Comparison of ENCODE assay signal across 8 cellular contexts in genomic region chr19:35931161-35931873, GRCh38. TPM values are rescaled to one million over a fixed set of nuclear protein-coding genes. Genes with fewer than 3 reads are reported as not detected.
DNase-seq lines count a peak whose midpoint lies in the region; ATAC-seq and TF ChIP-seq lines count a peak whose summit lies in the region.

No MANE protein-coding gene starts in this region.

- H3K4me3 Mint-ChIP-seq in T-helper 1 cell treated with Interleukin-12 subunit alpha and Interleukin-12 subunit beta and Interleukin-4 antibody, amounts not matched to agents 30 μg/mL and 1 μg/mL, for 36 hours: peak overlapping the region; percentile 74

- DNase-seq in GM13977 (ENCODE audit: low spot score) (peak; percentile 99), NCI-H146 treated with DMSO at 0.1 percent for 48 hours (lab: John Stamatoyannopoulos, UW; ENCODE audit: unreplicated experiment) (peak; percentile 99), anterior cingulate cortex (lab: John Stamatoyannopoulos, UW) (peak; percentile 90 to 100 (median 99)), right atrium auricular region (ENCODE audit: low spot score) (peak; percentile 99), pulmonary artery endothelial cell (ENCODE audit: low read depth, low spot score) (peak; percentile 98), vagina (ENCODE audit: extremely low spot score in 2 of 2) (peak; percentile 99 to 100)

- intact Hi-C loops in vagina (cut with DNase I): loop anchor here (2.0 to 10.0 kb wide), 3 partner anchors 51 to 217 kb away; partner anchors contain the start of genes ARHGAP33 and KMT2B

- peak overlapping the region; percentile 45 to 69 for H3K27ac ChIP-seq in right atrium auricular region
- H3K27ac ChIP-seq in vagina: peak overlapping the region; percentile 72

- peak; percentile 98 for TF ChIP-seq CTCF in GM13977 (IDR thresholded peaks at IDR 0.05; ENCODE audit: extremely low read depth, insufficient read depth, missing control alignments)
- peak; percentile 63 to 93 for TF ChIP-seq CTCF in right atrium auricular region (IDR thresholded peaks at IDR 0.05)
- peak; percentile 95 to 99 (median 99) for TF ChIP-seq CTCF in vagina (IDR thresholded peaks at IDR 0.05)

- peaks cover under 1% of the 10 kb centered on the region for H3K9me3 Mint-ChIP-seq in T-helper 1 cell treated with Interleukin-12 subunit alpha and Interleukin-12 subunit beta and Interleukin-4 antibody, amounts not matched to agents 30 μg/mL and 1 μg/mL, for 36 hours

- H3K36me3 ChIP-seq in right atrium auricular region (no peaks in the 10 kb centered on the region), vagina (no peaks in the 10 kb centered on the region)

- H3K4me1 ChIP-seq in right atrium auricular region: peaks cover 0 to 18% of the 10 kb centered on the region in 2 donors
- peaks cover 17% of the 10 kb centered on the region for H3K4me1 ChIP-seq in vagina

- H3K27me3 ChIP-seq in right atrium auricular region: no peaks in the 10 kb centered on the region
- H3K27me3 ChIP-seq in vagina: no peaks in the 10 kb centered on the region

- H3K9me3 ChIP-seq in right atrium auricular region (no peaks in the 10 kb centered on the region), vagina (no peaks in the 10 kb centered on the region)

- peaks cover 26% of the 10 kb centered on the region for H3K4me1 Mint-ChIP-seq in T-helper 1 cell treated with Interleukin-12 subunit alpha and Interleukin-12 subunit beta and Interleukin-4 antibody, amounts not matched to agents 30 μg/mL and 1 μg/mL, for 36 hours (ENCODE audit: low read depth)

- H3K27ac Mint-ChIP-seq in T-helper 1 cell treated with Interleukin-12 subunit alpha and Interleukin-12 subunit beta and Interleukin-4 antibody, amounts not matched to agents 30 μg/mL and 1 μg/mL, for 36 hours: peak overlapping the region; percentile 84

- ATAC-seq in HG02884 (IDR thresholded peaks at IDR 0.05; ENCODE audit: unreplicated experiment): peak; percentile 93

- H3K4me3 ChIP-seq in right atrium auricular region (peak overlapping the region in 1 of 2 donors; percentile 35), vagina (peak overlapping the region; percentile 20 to 23)

- no peaks in the 10 kb centered on the region for H3K27me3 Mint-ChIP-seq in T-helper 1 cell treated with Interleukin-12 subunit alpha and Interleukin-12 subunit beta and Interleukin-4 antibody, amounts not matched to agents 30 μg/mL and 1 μg/mL, for 36 hours (ENCODE audit: low read depth)

- in situ Hi-C loops in GM13977 (cut with MboI; ENCODE audit: low pct_unique_long_range_greater_than_20kb, low sequenced_read_pairs, unreplicated experiment): loop anchor here (5.0 kb wide), 1 partner anchor 44 kb away; no protein-coding TSS in a partner anchor

- TF ChIP-seq POLR2A in vagina (IDR thresholded peaks at IDR 0.05): peak in 1 of 2 donors; percentile 65

- no peaks in the 10 kb centered on the region for H3K36me3 Mint-ChIP-seq in T-helper 1 cell treated with Interleukin-12 subunit alpha and Interleukin-12 subunit beta and Interleukin-4 antibody, amounts not matched to agents 30 μg/mL and 1 μg/mL, for 36 hours (ENCODE audit: low read depth)

RNA-seq across cellular contexts. Expression of gene LRFN3, which starts 4.9 kb away (rescaled TPM):
- total RNA-seq in right atrium auricular region (10 to 100 TPM; 10.5 to 13.1 TPM), pulmonary artery endothelial cell (2.6 and 3.0 TPM in 2 replicates), vagina (9.1 TPM)

RNA-seq across cellular contexts. Expression of gene TYROBP, which starts 23.2 kb away (rescaled TPM):
- total RNA-seq in right atrium auricular region (10 to 100 TPM; 26.1 to 85.4 TPM), pulmonary artery endothelial cell (not detected in 2 replicates), vagina (68.5 TPM)

RNA-seq across cellular contexts. Expression of gene HCST, which starts 29.0 kb away (rescaled TPM):
- total RNA-seq in right atrium auricular region (1 to 10 TPM in 1 of 2 donors, not detected in 1; 3.3 TPM), pulmonary artery endothelial cell (not detected in 2 replicates), vagina (9.1 TPM)

RNA-seq across cellular contexts. Expression of gene NFKBID, which starts 31.0 kb away (rescaled TPM):
- total RNA-seq in right atrium auricular region: 1 to 10 TPM; 1.3 to 2.1 TPM
- 2.0 and 3.4 TPM in 2 replicates for total RNA-seq in pulmonary artery endothelial cell
- total RNA-seq in vagina: 15.7 TPM

Comparison
In these comparisons a context has a peak if more than half of its experiments do, and no peak if none do; other contexts are left out.
1. RNA of gene TYROBP, which starts 23.2 kb away (total RNA-seq): 26.1 to 85.4 TPM in right atrium auricular region and 68.5 TPM in vagina (single experiment); not detected in pulmonary artery endothelial cell; every median in the first group is over 10 times any median in the second.
2. Peak in every context shown above with its lines, with median percentiles within 50 percentile points of each other: DNase-seq and CTCF ChIP-seq.